ENCODE assay signal across 1 cellular context in the genomic region with DNA sequence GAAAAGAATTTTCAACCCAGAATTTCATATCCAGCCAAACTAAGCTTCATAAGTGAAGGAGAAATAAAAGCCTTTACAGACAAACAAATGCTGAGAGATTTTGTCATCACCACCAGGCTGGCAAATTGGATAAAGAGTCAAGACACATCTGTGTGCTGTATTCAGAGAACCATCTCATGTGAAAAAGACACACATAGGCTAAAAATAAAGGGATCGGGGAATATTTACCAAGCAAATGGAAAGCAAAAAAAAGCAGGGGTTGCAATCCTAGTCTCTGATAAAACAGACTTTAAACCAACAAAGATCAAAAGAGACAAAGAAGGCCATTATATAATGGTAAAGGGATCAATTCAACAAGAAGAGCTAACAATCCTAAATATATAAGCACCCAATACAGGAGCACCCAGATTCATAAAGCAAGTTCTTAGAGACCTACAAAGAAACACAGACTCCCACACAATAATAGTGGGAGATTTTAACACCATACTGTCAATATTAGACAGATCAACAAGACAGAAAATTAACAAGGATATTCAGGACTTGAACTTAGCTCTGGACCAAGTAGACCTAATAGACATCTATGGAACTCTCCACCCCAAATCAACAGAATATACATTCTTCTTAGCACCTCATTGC.
A peak's percentile ranks its signal among the peaks of the same experiment; 100 is the strongest.
TF ChIP-seq lines count a peak whose summit lies in the region.
"Not testable (repeated sequence)": the region's sequence is repeated elsewhere in the genome, so short reads cannot be mapped to it uniquely, and the experiment has no call there.

No MANE protein-coding gene starts in this region.

TF ChIP-seq in HepG2, 621 proteins besides CTCF, POLR2A, EP300 and RAD21 (continued from another document):
- peak; percentile 77; the same call in 1 of the 2 replicates for TF ChIP-seq ZNF609 (CRISPR knock-in tag; IDR thresholded peaks at IDR 0.05; ENCODE audit: borderline replicate concordance)
- TF ChIP-seq, protein P1, sequence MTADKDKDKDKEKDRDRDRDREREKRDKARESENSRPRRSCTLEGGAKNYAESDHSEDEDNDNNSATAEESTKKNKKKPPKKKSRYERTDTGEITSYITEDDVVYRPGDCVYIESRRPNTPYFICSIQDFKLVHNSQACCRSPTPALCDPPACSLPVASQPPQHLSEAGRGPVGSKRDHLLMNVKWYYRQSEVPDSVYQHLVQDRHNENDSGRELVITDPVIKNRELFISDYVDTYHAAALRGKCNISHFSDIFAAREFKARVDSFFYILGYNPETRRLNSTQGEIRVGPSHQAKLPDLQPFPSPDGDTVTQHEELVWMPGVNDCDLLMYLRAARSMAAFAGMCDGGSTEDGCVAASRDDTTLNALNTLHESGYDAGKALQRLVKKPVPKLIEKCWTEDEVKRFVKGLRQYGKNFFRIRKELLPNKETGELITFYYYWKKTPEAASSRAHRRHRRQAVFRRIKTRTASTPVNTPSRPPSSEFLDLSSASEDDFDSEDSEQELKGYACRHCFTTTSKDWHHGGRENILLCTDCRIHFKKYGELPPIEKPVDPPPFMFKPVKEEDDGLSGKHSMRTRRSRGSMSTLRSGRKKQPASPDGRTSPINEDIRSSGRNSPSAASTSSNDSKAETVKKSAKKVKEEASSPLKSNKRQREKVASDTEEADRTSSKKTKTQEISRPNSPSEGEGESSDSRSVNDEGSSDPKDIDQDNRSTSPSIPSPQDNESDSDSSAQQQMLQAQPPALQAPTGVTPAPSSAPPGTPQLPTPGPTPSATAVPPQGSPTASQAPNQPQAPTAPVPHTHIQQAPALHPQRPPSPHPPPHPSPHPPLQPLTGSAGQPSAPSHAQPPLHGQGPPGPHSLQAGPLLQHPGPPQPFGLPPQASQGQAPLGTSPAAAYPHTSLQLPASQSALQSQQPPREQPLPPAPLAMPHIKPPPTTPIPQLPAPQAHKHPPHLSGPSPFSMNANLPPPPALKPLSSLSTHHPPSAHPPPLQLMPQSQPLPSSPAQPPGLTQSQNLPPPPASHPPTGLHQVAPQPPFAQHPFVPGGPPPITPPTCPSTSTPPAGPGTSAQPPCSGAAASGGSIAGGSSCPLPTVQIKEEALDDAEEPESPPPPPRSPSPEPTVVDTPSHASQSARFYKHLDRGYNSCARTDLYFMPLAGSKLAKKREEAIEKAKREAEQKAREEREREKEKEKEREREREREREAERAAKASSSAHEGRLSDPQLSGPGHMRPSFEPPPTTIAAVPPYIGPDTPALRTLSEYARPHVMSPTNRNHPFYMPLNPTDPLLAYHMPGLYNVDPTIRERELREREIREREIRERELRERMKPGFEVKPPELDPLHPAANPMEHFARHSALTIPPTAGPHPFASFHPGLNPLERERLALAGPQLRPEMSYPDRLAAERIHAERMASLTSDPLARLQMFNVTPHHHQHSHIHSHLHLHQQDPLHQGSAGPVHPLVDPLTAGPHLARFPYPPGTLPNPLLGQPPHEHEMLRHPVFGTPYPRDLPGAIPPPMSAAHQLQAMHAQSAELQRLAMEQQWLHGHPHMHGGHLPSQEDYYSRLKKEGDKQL (CRISPR knock-in tag; IDR thresholded peaks at IDR 0.05; ENCODE audit: low read depth) = peak; percentile 70; the same call in 1 of the 2 replicates
- peak; percentile 63; the same call in 1 of the 2 replicates for TF ChIP-seq SP5 (CRISPR knock-in tag; IDR thresholded peaks at IDR 0.05; ENCODE audit: borderline replicate concordance, low read depth)
- peak; percentile 60; the same call in 1 of the 2 replicates for TF ChIP-seq FOXJ3 (CRISPR knock-in tag; IDR thresholded peaks at IDR 0.05; ENCODE audit: borderline replicate concordance)
- peak; percentile 43; the same call in 1 of the 2 replicates for TF ChIP-seq TBX3 (IDR thresholded peaks at IDR 0.05; ENCODE audit: borderline replicate concordance)
- peak; percentile 33; the same call in 1 of the 2 replicates for TF ChIP-seq ONECUT2 (CRISPR knock-in tag; IDR thresholded peaks at IDR 0.05)
- TF ChIP-seq BCL6 (CRISPR knock-in tag; IDR thresholded peaks at IDR 0.05) = peak; percentile 35; the same call in 1 of the 2 replicates
- peak; percentile 38; the same call in 1 of the 2 replicates for TF ChIP-seq NCOA2 (CRISPR knock-in tag; IDR thresholded peaks at IDR 0.05)
- peak; percentile 24; the same call in 1 of the 2 replicates for TF ChIP-seq MEF2D (CRISPR knock-in tag; IDR thresholded peaks at IDR 0.05)
- peak; percentile 56; the same call in 1 of the 2 replicates for TF ChIP-seq CREM (IDR thresholded peaks at IDR 0.05)
- TF ChIP-seq CREM (CRISPR knock-in tag; IDR thresholded peaks at IDR 0.05); CREB1 (IDR thresholded peaks at IDR 0.05); SOX6 (IDR thresholded peaks at IDR 0.05); NR2F6 (CRISPR knock-in tag; IDR thresholded peaks at IDR 0.05); SOX13 (IDR thresholded peaks at IDR 0.05): not testable (repeated sequence)
- TF ChIP-seq, protein P2, sequence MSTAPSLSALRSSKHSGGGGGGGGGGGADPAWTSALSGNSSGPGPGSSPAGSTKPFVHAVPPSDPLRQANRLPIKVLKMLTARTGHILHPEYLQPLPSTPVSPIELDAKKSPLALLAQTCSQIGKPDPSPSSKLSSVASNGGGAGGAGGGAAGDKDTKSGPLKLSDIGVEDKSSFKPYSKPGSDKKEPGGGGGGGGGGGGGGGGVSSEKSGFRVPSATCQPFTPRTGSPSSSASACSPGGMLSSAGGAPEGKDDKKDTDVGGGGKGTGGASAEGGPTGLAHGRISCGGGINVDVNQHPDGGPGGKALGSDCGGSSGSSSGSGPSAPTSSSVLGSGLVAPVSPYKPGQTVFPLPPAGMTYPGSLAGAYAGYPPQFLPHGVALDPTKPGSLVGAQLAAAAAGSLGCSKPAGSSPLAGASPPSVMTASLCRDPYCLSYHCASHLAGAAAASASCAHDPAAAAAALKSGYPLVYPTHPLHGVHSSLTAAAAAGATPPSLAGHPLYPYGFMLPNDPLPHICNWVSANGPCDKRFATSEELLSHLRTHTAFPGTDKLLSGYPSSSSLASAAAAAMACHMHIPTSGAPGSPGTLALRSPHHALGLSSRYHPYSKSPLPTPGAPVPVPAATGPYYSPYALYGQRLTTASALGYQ (CRISPR knock-in tag; IDR thresholded peaks at IDR 0.05) = 0 out of 2 replicates have a peak, but pooled peaks have one; percentile 59
- TF ChIP-seq FOXA3 (CRISPR knock-in tag; IDR thresholded peaks at IDR 0.05) = peak; percentile 29
- TF ChIP-seq SOX5 (CRISPR knock-in tag; IDR thresholded peaks at IDR 0.05; ENCODE audit: borderline replicate concordance) = peak; percentile 11; the same call in 1 of the 2 replicates
- TF ChIP-seq CREB1 (CRISPR knock-in tag; IDR thresholded peaks at IDR 0.05) = 0 out of 2 replicates have a peak, but pooled peaks have one; percentile 28
- TF ChIP-seq SOX6 (CRISPR knock-in tag; IDR thresholded peaks at IDR 0.05) = peak; percentile 74
- peak; percentile 19; the same call in 1 of the 2 replicates for TF ChIP-seq HNF4A (CRISPR knock-in tag; IDR thresholded peaks at IDR 0.05)
- TF ChIP-seq HMG20A (CRISPR knock-in tag; IDR thresholded peaks at IDR 0.05; ENCODE audit: borderline replicate concordance) = 0 out of 2 replicates have a peak, but pooled peaks have one; percentile 27
- TF ChIP-seq TBX2 (CRISPR knock-in tag; IDR thresholded peaks at IDR 0.05; ENCODE audit: borderline replicate concordance) = peak; percentile 51
- TF ChIP-seq GATAD2A (CRISPR knock-in tag; IDR thresholded peaks at IDR 0.05) = peak; percentile 31; the same call in 1 of the 2 replicates
- peak; percentile 79 for TF ChIP-seq TCF7 (IDR thresholded peaks at IDR 0.05; ENCODE audit: low read depth)
- peak; percentile 40; the same call in 1 of the 2 replicates for TF ChIP-seq NR2F6 (IDR thresholded peaks at IDR 0.05)
- peak; percentile 67; the same call in 1 of the 2 replicates for TF ChIP-seq GFI1 (CRISPR knock-in tag; IDR thresholded peaks at IDR 0.05; ENCODE audit: borderline replicate concordance)
- TF ChIP-seq, protein P3, sequence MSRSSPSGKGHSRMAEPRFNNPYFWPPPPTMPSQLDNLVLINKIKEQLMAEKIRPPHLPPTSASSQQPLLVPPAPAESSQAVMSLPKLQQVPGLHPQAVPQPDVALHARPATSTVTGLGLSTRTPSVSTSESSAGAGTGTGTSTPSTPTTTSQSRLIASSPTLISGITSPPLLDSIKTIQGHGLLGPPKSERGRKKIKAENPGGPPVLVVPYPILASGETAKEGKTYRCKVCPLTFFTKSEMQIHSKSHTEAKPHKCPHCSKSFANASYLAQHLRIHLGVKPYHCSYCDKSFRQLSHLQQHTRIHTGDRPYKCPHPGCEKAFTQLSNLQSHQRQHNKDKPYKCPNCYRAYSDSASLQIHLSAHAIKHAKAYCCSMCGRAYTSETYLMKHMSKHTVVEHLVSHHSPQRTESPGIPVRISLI (CRISPR knock-in tag; IDR thresholded peaks at IDR 0.05; ENCODE audit: borderline replicate concordance) = peak; percentile 78; the same call in 1 of the 2 replicates
- TF ChIP-seq ZBTB20 (CRISPR knock-in tag; IDR thresholded peaks at IDR 0.05; ENCODE audit: borderline replicate concordance, low read depth) = 0 out of 2 replicates have a peak, but pooled peaks have one; percentile 49
- TF ChIP-seq, protein P4, sequence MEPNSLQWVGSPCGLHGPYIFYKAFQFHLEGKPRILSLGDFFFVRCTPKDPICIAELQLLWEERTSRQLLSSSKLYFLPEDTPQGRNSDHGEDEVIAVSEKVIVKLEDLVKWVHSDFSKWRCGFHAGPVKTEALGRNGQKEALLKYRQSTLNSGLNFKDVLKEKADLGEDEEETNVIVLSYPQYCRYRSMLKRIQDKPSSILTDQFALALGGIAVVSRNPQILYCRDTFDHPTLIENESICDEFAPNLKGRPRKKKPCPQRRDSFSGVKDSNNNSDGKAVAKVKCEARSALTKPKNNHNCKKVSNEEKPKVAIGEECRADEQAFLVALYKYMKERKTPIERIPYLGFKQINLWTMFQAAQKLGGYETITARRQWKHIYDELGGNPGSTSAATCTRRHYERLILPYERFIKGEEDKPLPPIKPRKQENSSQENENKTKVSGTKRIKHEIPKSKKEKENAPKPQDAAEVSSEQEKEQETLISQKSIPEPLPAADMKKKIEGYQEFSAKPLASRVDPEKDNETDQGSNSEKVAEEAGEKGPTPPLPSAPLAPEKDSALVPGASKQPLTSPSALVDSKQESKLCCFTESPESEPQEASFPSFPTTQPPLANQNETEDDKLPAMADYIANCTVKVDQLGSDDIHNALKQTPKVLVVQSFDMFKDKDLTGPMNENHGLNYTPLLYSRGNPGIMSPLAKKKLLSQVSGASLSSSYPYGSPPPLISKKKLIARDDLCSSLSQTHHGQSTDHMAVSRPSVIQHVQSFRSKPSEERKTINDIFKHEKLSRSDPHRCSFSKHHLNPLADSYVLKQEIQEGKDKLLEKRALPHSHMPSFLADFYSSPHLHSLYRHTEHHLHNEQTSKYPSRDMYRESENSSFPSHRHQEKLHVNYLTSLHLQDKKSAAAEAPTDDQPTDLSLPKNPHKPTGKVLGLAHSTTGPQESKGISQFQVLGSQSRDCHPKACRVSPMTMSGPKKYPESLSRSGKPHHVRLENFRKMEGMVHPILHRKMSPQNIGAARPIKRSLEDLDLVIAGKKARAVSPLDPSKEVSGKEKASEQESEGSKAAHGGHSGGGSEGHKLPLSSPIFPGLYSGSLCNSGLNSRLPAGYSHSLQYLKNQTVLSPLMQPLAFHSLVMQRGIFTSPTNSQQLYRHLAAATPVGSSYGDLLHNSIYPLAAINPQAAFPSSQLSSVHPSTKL (CRISPR knock-in tag; IDR thresholded peaks at IDR 0.05) = peak; percentile 68; the same call in 1 of the 2 replicates
- TF ChIP-seq TCF7L2 (IDR thresholded peaks at IDR 0.05; ENCODE audit: low read depth, low read length) = peak; percentile 27; the same call in 1 of the 2 replicates
- peak in 1 of 2 experiments; percentile 73; a peak in 2 of 4 replicates for TF ChIP-seq SOX13 (CRISPR knock-in tag; conservative IDR thresholded peaks at IDR 0.05 in 1 of 2, IDR thresholded peaks at IDR 0.05 in 1 of 2)
- TF ChIP-seq HMG20B (CRISPR knock-in tag; conservative IDR thresholded peaks at IDR 0.05) = peak; percentile 51; the same call in 1 of the 2 replicates
- TF ChIP-seq, protein P5, sequence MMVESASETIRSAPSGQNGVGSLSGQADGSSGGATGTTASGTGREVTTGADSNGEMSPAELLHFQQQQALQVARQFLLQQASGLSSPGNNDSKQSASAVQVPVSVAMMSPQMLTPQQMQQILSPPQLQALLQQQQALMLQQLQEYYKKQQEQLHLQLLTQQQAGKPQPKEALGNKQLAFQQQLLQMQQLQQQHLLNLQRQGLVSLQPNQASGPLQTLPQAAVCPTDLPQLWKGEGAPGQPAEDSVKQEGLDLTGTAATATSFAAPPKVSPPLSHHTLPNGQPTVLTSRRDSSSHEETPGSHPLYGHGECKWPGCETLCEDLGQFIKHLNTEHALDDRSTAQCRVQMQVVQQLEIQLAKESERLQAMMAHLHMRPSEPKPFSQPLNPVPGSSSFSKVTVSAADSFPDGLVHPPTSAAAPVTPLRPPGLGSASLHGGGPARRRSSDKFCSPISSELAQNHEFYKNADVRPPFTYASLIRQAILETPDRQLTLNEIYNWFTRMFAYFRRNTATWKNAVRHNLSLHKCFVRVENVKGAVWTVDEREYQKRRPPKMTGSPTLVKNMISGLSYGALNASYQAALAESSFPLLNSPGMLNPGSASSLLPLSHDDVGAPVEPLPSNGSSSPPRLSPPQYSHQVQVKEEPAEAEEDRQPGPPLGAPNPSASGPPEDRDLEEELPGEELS (CRISPR knock-in tag; IDR thresholded peaks at IDR 0.05) = peak; percentile 39
TF ChIP-seq in HepG2: peak in this region for 31; not testable (repeated sequence) for 590.
